In genomic region chr2:218395826-218396687, GRCh38 we compare ENCODE assay signal across 1 cellular context.
TF ChIP-seq lines count a peak whose summit lies in the region.

No MANE protein-coding gene starts in this region.

TF ChIP-seq in K562, 482 proteins besides CTCF, POLR2A, EP300 and RAD21 (continued from another document and continues in another):
- TF ChIP-seq MNT (conservative IDR thresholded peaks at IDR 0.05) (peak; percentile 62 to 82), ZNF212 (CRISPR knock-in tag; IDR thresholded peaks at IDR 0.05) (no peak), CBX2 (IDR thresholded peaks at IDR 0.05; ENCODE audit: insufficient read depth, low read length, poor library complexity, severe bottlenecking) (no peak), CREB1 (IDR thresholded peaks at IDR 0.05) (peak; percentile 80), CREB1 (CRISPR knock-in tag; IDR thresholded peaks at IDR 0.05) (peak; percentile 78), ZC3H4 (CRISPR knock-in tag; IDR thresholded peaks at IDR 0.05; ENCODE audit: borderline replicate concordance) (no peak), ZKSCAN8 (CRISPR knock-in tag; IDR thresholded peaks at IDR 0.05) (peak; percentile 26; the same call in 1 of the 2 replicates), RAD51 (IDR thresholded peaks at IDR 0.05; ENCODE audit: borderline replicate concordance, low read depth) (no peak), MAX (CRISPR knock-in tag; IDR thresholded peaks at IDR 0.05) (peak; percentile 58; the same call in 1 of the 2 replicates), PRDM10 (IDR thresholded peaks at IDR 0.05; ENCODE audit: partially characterized antibody) (peak; percentile 28), SOX6 (IDR thresholded peaks at IDR 0.05) (peak; percentile 55; the same call in 1 of the 2 replicates), YBX1 (IDR thresholded peaks at IDR 0.05) (no peak), U2AF1 (optimal IDR thresholded peaks at IDR 0.05; ENCODE audit: low read depth, low read length) (no peak), HDAC2 (IDR thresholded peaks at IDR 0.05) (no peak), MGA (IDR thresholded peaks at IDR 0.05) (peak; percentile 45; the same call in 1 of the 2 replicates), HDAC1 (IDR thresholded peaks at IDR 0.05) (peak; percentile 17 to 36; a peak in 1 of 4 replicates), ELF2 (CRISPR knock-in tag; IDR thresholded peaks at IDR 0.05) (peak; percentile 69; the same call in 1 of the 2 replicates), KAT2B (IDR thresholded peaks at IDR 0.05; ENCODE audit: low read depth, low read length) (no peak), RB1 (IDR thresholded peaks at IDR 0.05; ENCODE audit: low read depth) (peak; percentile 95), ZNF146 (CRISPR knock-in tag; IDR thresholded peaks at IDR 0.05; ENCODE audit: unreplicated experiment) (no peak), HDAC8 (tag; IDR thresholded peaks at IDR 0.05) (no peak), NFYB (IDR thresholded peaks at IDR 0.05; ENCODE audit: extremely low read depth, insufficient read length) (no peak), PTBP1 (IDR thresholded peaks at IDR 0.05; ENCODE audit: low read depth, low read length) (peak; percentile 95), SIN3A (IDR thresholded peaks at IDR 0.05; ENCODE audit: borderline replicate concordance in 2 of 2, control insufficient read depth in 1 of 2, low read depth in 2 of 2, low read length in 2 of 2) (peak; percentile 26 to 29; a peak in 2 of 4 replicates), DMBX1 (CRISPR knock-in tag; IDR thresholded peaks at IDR 0.05; ENCODE audit: borderline replicate concordance) (0 out of 2 replicates have a peak, but pooled peaks have one; percentile 23), RFX7 (CRISPR knock-in tag; IDR thresholded peaks at IDR 0.05) (no peak), ERF (CRISPR knock-in tag; IDR thresholded peaks at IDR 0.05) (0 out of 2 replicates have a peak, but pooled peaks have one; percentile 19), MCM5 (IDR thresholded peaks at IDR 0.05; ENCODE audit: low read depth) (no peak), HMG20A (CRISPR knock-in tag; conservative IDR thresholded peaks at IDR 0.05) (no peak), ZNF140 (CRISPR knock-in tag; IDR thresholded peaks at IDR 0.05) (no peak), ZNF217 (CRISPR knock-in tag; IDR thresholded peaks at IDR 0.05) (no peak), CEBPG (CRISPR knock-in tag; IDR thresholded peaks at IDR 0.05) (no peak), CEBPG (tag; conservative IDR thresholded peaks at IDR 0.05 in 1 of 2, IDR thresholded peaks at IDR 0.05 in 1 of 2) (no peak), TAF1 (IDR thresholded peaks at IDR 0.05; ENCODE audit: control insufficient read depth, extremely low read depth, insufficient read depth, low read length, severe bottlenecking) (peak; percentile 61), MED1 (CRISPR knock-in tag; IDR thresholded peaks at IDR 0.05; ENCODE audit: borderline replicate concordance) (no peak), EP400 (IDR thresholded peaks at IDR 0.05) (peak; percentile 91), ZNF444 (CRISPR knock-in tag; IDR thresholded peaks at IDR 0.05) (no peak), GABPB1 (CRISPR knock-in tag; IDR thresholded peaks at IDR 0.05) (peak; percentile 43; the same call in 1 of the 2 replicates), ILK (tag; IDR thresholded peaks at IDR 0.05; ENCODE audit: borderline replicate concordance, low read depth) (no peak), MXI1 (IDR thresholded peaks at IDR 0.05; ENCODE audit: low read depth, low read length) (no peak), MAZ (CRISPR knock-in tag; conservative IDR thresholded peaks at IDR 0.05 in 1 of 2, IDR thresholded peaks at IDR 0.05 in 1 of 2) (peak; percentile 98 to 99), TFE3 (CRISPR knock-in tag; IDR thresholded peaks at IDR 0.05) (no peak; the same call in 1 of the 2 replicates), TEAD4 (IDR thresholded peaks at IDR 0.05; ENCODE audit: low read length) (peak; percentile 68), TEAD4 (CRISPR knock-in tag; IDR thresholded peaks at IDR 0.05; ENCODE audit: borderline replicate concordance) (no peak), NBN (IDR thresholded peaks at IDR 0.05; ENCODE audit: low read depth) (peak; percentile 50; the same call in 1 of the 2 replicates), UBTF (IDR thresholded peaks at IDR 0.05; ENCODE audit: borderline replicate concordance in 1 of 2, low read depth in 2 of 2, low read length in 2 of 2) (peak; percentile 65 to 73; a peak in 1 of 4 replicates)
